ENCODE assay signal across 8 cellular contexts in the genomic region with DNA sequence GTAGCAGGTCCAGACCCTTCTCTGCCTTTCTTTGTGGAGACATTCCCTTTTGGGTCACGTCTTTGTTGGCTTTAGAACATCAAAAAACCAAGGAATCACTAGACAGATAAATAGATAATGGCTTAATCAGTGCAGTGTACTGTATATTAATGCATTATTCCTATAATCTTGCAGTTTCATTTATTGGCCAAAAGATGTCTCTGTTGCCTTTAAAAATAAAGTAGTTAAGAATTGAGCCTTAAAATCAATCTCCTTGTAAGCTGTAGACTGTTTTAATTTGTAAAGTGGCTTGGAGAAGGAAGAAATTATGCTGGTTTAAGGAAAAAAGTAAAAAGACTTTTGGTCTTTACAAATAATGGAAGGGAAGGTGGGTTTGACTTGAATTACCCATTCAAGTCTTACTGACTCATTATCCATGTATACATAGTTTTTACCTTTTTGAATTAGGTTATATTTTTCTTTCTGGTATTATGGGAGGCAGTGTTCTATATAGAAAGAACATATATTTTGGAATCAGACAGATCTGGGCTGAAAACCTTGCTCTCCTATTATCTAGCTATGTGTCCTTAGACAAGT.
DNase-seq lines count a peak whose midpoint lies in the region; ATAC-seq and FAIRE-seq lines count a peak whose summit lies in the region.

No MANE protein-coding gene starts in this region.

- intact Hi-C loops in activated T-helper 1 cell treated with anti-CD3 and anti-CD28 coated beads, Interleukin-12 subunit alpha, Interleukin-12 subunit beta, Interleukin-2, Interleukin-4 antibody, amounts not matched to agents 30 ng/mL and 10 ng/mL and 1 ng/mL, durations not matched to agents 14 hours and 24 hours and 36 hours (cut with micrococcal nuclease) = loop anchor here (1.0 kb wide), 2 partner anchors 306 to 345 kb away; no protein-coding TSS in a partner anchor

- H3K27ac Mint-ChIP-seq in activated T-helper 1 cell treated with anti-CD3 and anti-CD28 coated beads, Interleukin-12 subunit alpha, Interleukin-12 subunit beta, Interleukin-2, Interleukin-4 antibody, amounts not matched to agents 30 ng/mL and 10 ng/mL and 1 ng/mL, durations not matched to agents 14 hours and 24 hours and 36 hours = no peak overlapping the region

- peaks cover 8% of the 10 kb centered on the region for H3K4me1 Mint-ChIP-seq in activated T-helper 1 cell treated with anti-CD3 and anti-CD28 coated beads, Interleukin-12 subunit alpha, Interleukin-12 subunit beta, Interleukin-2, Interleukin-4 antibody, amounts not matched to agents 30 ng/mL and 10 ng/mL and 1 ng/mL, durations not matched to agents 14 hours and 24 hours and 36 hours (ENCODE audit: low read depth)

- no peaks in the 10 kb centered on the region for H3K27me3 Mint-ChIP-seq in activated T-helper 1 cell treated with anti-CD3 and anti-CD28 coated beads, Interleukin-12 subunit alpha, Interleukin-12 subunit beta, Interleukin-2, Interleukin-4 antibody, amounts not matched to agents 30 ng/mL and 10 ng/mL and 1 ng/mL, durations not matched to agents 14 hours and 24 hours and 36 hours (ENCODE audit: insufficient read depth)

- DNase-seq in DMS79 treated with DMSO at 0.1 percent for 48 hours (lab: John Stamatoyannopoulos, UW) = peak; percentile 35
- no peak for DNase-seq in DMS79 (lab: John Stamatoyannopoulos, UW)
- peak; percentile 3 to 39 for DNase-seq in NCI-H446 (lab: John Stamatoyannopoulos, UW)
- peak; percentile 37 for DNase-seq in pons (ENCODE audit: low spot score)
- no peak for DNase-seq in activated T-helper 1 cell treated with anti-CD3 and anti-CD28 coated beads, Interleukin-12 subunit alpha, Interleukin-12 subunit beta, Interleukin-2, Interleukin-4 antibody, amounts not matched to agents 30 ng/mL and 10 ng/mL and 1 ng/mL, durations not matched to agents 14 hours and 24 hours and 36 hours (ENCODE audit: low spot score)

- H3K4me3 Mint-ChIP-seq in activated T-helper 1 cell treated with anti-CD3 and anti-CD28 coated beads, Interleukin-12 subunit alpha, Interleukin-12 subunit beta, Interleukin-2, Interleukin-4 antibody, amounts not matched to agents 30 ng/mL and 10 ng/mL and 1 ng/mL, durations not matched to agents 14 hours and 24 hours and 36 hours = no peak overlapping the region

- peak; percentile 74 for FAIRE-seq in endometrium (lab: Jason Lieb, UNC)

- no peaks in the 10 kb centered on the region for H3K9me3 Mint-ChIP-seq in activated T-helper 1 cell treated with anti-CD3 and anti-CD28 coated beads, Interleukin-12 subunit alpha, Interleukin-12 subunit beta, Interleukin-2, Interleukin-4 antibody, amounts not matched to agents 30 ng/mL and 10 ng/mL and 1 ng/mL, durations not matched to agents 14 hours and 24 hours and 36 hours

- H3K36me3 Mint-ChIP-seq in activated T-helper 1 cell treated with anti-CD3 and anti-CD28 coated beads, Interleukin-12 subunit alpha, Interleukin-12 subunit beta, Interleukin-2, Interleukin-4 antibody, amounts not matched to agents 30 ng/mL and 10 ng/mL and 1 ng/mL, durations not matched to agents 14 hours and 24 hours and 36 hours (ENCODE audit: low read depth) = peaks cover 30% of the 10 kb centered on the region

- ATAC-seq in GM18873 (IDR thresholded peaks at IDR 0.05; ENCODE audit: low FRiP score, unreplicated experiment) (no peak), GM21390 (IDR thresholded peaks at IDR 0.05; ENCODE audit: unreplicated experiment) (no peak)

Comparison
In these comparisons a context has a peak if more than half of its experiments do, and no peak if none do; other contexts are left out.
1. DNase-seq: peak in DMS79 treated with DMSO at 0.1 percent for 48 hours (single experiment), NCI-H446 (2 of 2) and pons (single experiment); none in DMS79 (single experiment) and activated T-helper 1 cell treated with anti-CD3 and anti-CD28 coated beads, Interleukin-12 subunit alpha, Interleukin-12 subunit beta, Interleukin-2, Interleukin-4 antibody, amounts not matched to agents 30 ng/mL and 10 ng/mL and 1 ng/mL, durations not matched to agents 14 hours and 24 hours and 36 hours (single experiment).